Comparison of ENCODE assay signal across 1 cellular context in the genomic region with DNA sequence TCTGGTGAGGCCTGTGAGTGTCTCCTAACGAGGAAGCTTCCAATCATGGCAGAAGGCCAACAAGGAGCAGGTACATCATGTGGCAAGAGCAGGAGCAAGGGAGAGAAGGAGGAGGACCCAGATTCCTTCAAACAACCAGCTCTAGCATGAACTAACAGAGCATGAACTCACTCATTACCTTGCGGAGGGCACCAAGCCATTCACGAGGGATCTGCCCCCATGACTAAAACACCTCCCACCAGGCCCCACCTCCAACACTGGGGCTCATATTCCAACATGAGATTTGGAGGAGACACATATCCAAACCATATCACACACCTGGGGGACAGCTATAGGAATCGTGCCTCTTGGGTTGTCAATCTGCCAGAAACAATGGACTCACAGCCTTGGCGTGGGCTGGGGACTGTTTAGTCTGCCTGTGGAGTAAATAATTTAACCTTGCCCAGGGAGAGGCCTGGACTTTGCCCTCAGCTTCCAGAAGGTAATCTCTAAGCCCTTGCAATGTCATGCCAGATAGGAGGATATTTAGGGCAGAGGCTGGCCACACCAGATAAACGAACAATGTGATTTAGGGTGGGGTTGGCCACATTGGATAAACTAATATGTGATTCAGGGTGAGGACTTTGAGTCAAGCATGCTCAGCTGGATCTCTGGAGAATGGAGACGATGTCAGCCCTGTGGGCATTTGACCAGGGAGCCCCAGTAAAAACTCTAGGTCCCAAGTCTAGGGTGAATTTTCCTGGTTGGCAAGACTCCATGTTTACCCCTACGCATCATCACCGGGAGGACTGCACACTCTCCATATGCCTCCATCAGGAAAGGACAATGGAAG.
TF ChIP-seq lines count a peak whose summit lies in the region.

No MANE protein-coding gene starts in this region.

TF ChIP-seq in HepG2, 621 proteins besides CTCF, POLR2A, EP300 and RAD21 (continued from another document and continues in another):
- TF ChIP-seq, protein P1, sequence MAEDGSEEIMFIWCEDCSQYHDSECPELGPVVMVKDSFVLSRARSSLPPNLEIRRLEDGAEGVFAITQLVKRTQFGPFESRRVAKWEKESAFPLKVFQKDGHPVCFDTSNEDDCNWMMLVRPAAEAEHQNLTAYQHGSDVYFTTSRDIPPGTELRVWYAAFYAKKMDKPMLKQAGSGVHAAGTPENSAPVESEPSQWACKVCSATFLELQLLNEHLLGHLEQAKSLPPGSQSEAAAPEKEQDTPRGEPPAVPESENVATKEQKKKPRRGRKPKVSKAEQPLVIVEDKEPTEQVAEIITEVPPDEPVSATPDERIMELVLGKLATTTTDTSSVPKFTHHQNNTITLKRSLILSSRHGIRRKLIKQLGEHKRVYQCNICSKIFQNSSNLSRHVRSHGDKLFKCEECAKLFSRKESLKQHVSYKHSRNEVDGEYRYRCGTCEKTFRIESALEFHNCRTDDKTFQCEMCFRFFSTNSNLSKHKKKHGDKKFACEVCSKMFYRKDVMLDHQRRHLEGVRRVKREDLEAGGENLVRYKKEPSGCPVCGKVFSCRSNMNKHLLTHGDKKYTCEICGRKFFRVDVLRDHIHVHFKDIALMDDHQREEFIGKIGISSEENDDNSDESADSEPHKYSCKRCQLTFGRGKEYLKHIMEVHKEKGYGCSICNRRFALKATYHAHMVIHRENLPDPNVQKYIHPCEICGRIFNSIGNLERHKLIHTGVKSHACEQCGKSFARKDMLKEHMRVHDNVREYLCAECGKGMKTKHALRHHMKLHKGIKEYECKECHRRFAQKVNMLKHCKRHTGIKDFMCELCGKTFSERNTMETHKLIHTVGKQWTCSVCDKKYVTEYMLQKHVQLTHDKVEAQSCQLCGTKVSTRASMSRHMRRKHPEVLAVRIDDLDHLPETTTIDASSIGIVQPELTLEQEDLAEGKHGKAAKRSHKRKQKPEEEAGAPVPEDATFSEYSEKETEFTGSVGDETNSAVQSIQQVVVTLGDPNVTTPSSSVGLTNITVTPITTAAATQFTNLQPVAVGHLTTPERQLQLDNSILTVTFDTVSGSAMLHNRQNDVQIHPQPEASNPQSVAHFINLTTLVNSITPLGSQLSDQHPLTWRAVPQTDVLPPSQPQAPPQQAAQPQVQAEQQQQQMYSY (CRISPR knock-in tag; IDR thresholded peaks at IDR 0.05), result no peak
- TF ChIP-seq SMARCC2 (IDR thresholded peaks at IDR 0.05), result no peak
- TF ChIP-seq MIER3 (CRISPR knock-in tag; IDR thresholded peaks at IDR 0.05; ENCODE audit: borderline replicate concordance), result no peak
- 0 out of 2 replicates have a peak, but pooled peaks have one; percentile 3 for TF ChIP-seq MIER2 (CRISPR knock-in tag; IDR thresholded peaks at IDR 0.05)
- TF ChIP-seq, protein P2, sequence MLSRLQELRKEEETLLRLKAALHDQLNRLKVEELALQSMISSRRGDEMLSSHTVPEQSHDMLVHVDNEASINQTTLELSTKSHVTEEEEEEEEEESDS (CRISPR knock-in tag; IDR thresholded peaks at IDR 0.05; ENCODE audit: borderline replicate concordance), result no peak
- TF ChIP-seq MIXL1 (CRISPR knock-in tag; IDR thresholded peaks at IDR 0.05), result peak; percentile 85
- TF ChIP-seq ZNF503 (CRISPR knock-in tag; IDR thresholded peaks at IDR 0.05), result peak; percentile 79
- peak; percentile 93 for TF ChIP-seq PAXIP1 (CRISPR knock-in tag; conservative IDR thresholded peaks at IDR 0.05)
- TF ChIP-seq, protein P3, sequence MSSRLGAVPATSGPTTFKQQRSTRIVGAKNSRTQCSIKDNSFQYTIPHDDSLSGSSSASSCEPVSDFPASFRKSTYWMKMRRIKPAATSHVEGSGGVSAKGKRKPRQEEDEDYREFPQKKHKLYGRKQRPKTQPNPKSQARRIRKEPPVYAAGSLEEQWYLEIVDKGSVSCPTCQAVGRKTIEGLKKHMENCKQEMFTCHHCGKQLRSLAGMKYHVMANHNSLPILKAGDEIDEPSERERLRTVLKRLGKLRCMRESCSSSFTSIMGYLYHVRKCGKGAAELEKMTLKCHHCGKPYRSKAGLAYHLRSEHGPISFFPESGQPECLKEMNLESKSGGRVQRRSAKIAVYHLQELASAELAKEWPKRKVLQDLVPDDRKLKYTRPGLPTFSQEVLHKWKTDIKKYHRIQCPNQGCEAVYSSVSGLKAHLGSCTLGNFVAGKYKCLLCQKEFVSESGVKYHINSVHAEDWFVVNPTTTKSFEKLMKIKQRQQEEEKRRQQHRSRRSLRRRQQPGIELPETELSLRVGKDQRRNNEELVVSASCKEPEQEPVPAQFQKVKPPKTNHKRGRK (CRISPR knock-in tag; IDR thresholded peaks at IDR 0.05), result no peak
- no peak for TF ChIP-seq ZNF883 (CRISPR knock-in tag; IDR thresholded peaks at IDR 0.05; ENCODE audit: not compliant biosample characterization)
- 0 out of 2 replicates have a peak, but pooled peaks have one; percentile 19 for TF ChIP-seq SIN3B (IDR thresholded peaks at IDR 0.05; ENCODE audit: low read length)
- no peak for TF ChIP-seq GPN1 (CRISPR knock-in tag; IDR thresholded peaks at IDR 0.05; ENCODE audit: borderline replicate concordance)
- TF ChIP-seq ZNF33B (CRISPR knock-in tag; IDR thresholded peaks at IDR 0.05), result no peak
- TF ChIP-seq, protein P4, sequence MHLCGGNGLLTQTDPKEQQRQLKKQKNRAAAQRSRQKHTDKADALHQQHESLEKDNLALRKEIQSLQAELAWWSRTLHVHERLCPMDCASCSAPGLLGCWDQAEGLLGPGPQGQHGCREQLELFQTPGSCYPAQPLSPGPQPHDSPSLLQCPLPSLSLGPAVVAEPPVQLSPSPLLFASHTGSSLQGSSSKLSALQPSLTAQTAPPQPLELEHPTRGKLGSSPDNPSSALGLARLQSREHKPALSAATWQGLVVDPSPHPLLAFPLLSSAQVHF (CRISPR knock-in tag; IDR thresholded peaks at IDR 0.05), result no peak
- TF ChIP-seq MAX (IDR thresholded peaks at IDR 0.05), result peak; percentile 35; the same call in 1 of the 2 replicates
- no peak for TF ChIP-seq RNF2 (conservative IDR thresholded peaks at IDR 0.05; ENCODE audit: low read depth)
- peak; percentile 35; the same call in 1 of the 2 replicates for TF ChIP-seq ZNF205 (CRISPR knock-in tag; IDR thresholded peaks at IDR 0.05)
- TF ChIP-seq HNRNPLL (IDR thresholded peaks at IDR 0.05; ENCODE audit: low read depth, low read length, poor library complexity, severe bottlenecking), result no peak
- TF ChIP-seq ISL2 (CRISPR knock-in tag; IDR thresholded peaks at IDR 0.05), result peak; percentile 66
- TF ChIP-seq AHDC1 (CRISPR knock-in tag; IDR thresholded peaks at IDR 0.05; ENCODE audit: borderline replicate concordance), result peak; percentile 41; the same call in 1 of the 2 replicates
- TF ChIP-seq HNRNPL (IDR thresholded peaks at IDR 0.05; ENCODE audit: low read depth, low read length), result 0 out of 2 replicates have a peak, but pooled peaks have one; percentile 35
- peak in 1 of 2 experiments; percentile 37; a peak in 1 of 4 replicates for TF ChIP-seq KLF16 (CRISPR knock-in tag; IDR thresholded peaks at IDR 0.05)
- TF ChIP-seq ZFY (CRISPR knock-in tag; IDR thresholded peaks at IDR 0.05), result peak; percentile 47; the same call in 1 of the 2 replicates
- no peak for TF ChIP-seq MAZ (IDR thresholded peaks at IDR 0.05; ENCODE audit: borderline replicate concordance, low read depth, low read length)
- TF ChIP-seq MAZ (CRISPR knock-in tag; IDR thresholded peaks at IDR 0.05; ENCODE audit: low read depth), result peak; percentile 40; the same call in 1 of the 2 replicates
- TF ChIP-seq MEIS2 (CRISPR knock-in tag; IDR thresholded peaks at IDR 0.05), result no peak
- peak; percentile 70; the same call in 1 of the 2 replicates for TF ChIP-seq THRA (CRISPR knock-in tag; IDR thresholded peaks at IDR 0.05; ENCODE audit: borderline replicate concordance)
- TF ChIP-seq, protein P5, sequence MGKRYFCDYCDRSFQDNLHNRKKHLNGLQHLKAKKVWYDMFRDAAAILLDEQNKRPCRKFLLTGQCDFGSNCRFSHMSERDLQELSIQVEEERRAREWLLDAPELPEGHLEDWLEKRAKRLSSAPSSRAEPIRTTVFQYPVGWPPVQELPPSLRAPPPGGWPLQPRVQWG (CRISPR knock-in tag; IDR thresholded peaks at IDR 0.05; ENCODE audit: borderline replicate concordance, low read depth), result no peak
- TF ChIP-seq, protein P6, sequence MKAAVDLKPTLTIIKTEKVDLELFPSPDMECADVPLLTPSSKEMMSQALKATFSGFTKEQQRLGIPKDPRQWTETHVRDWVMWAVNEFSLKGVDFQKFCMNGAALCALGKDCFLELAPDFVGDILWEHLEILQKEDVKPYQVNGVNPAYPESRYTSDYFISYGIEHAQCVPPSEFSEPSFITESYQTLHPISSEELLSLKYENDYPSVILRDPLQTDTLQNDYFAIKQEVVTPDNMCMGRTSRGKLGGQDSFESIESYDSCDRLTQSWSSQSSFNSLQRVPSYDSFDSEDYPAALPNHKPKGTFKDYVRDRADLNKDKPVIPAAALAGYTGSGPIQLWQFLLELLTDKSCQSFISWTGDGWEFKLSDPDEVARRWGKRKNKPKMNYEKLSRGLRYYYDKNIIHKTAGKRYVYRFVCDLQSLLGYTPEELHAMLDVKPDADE (CRISPR knock-in tag; IDR thresholded peaks at IDR 0.05), result no peak
- no peak for TF ChIP-seq ATF1 (CRISPR knock-in tag; IDR thresholded peaks at IDR 0.05)
